9 cellular contexts compared by ENCODE assay signal in the genomic region with DNA sequence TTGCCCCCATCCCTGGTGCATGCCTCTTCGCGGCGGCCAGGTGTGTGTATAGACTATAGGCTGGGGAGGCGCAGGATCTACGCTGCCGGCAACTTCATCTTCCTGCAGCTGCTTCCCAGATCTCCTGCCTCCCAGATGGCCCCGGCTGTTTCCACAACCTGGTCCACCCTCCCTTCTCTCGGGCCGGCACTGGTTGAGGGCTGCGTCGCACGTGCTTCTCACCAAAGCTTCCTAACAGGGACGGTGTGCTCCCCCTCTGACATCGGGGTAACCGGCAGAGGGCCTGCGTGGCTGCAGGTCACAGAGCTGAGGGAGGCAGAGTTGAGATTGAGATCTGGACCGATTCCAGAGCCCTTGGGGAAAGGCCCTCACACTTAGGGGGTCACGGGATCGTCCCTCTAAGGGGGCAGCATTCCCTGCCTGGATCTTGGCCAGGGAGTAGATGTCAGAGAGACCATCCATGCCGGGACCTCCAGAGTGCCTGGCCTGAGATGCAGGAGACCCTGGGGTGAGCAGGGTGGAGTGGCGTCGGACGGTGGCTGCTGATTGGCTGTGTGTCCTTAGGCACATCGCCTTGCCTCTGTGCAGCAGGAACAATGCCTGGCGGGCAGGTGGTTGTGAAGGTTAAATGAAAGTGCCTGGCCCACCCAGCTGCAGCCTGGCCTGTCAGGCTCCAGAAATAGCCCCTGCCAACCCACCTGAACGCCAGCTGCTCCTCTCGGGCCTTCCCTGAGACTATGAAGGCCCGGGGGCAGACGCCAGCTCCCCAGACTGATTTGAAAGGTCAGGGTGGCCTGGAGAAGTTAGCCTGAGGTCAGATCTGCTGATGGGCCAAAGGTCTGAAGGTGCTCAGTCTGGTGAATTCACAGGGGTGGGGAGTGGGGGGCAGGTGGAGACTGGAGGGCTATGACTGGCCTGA. TPM values are rescaled to one million over a fixed set of nuclear protein-coding genes. Genes with fewer than 3 reads are reported as not detected.
A peak's percentile ranks its signal among the peaks of the same experiment; 100 is the strongest.
DNase-seq lines count a peak whose midpoint lies in the region; ATAC-seq, FAIRE-seq and TF ChIP-seq lines count a peak whose summit lies in the region.
"Had no signal": no experiment of that assay in that cellular context is flagged by ENCODE, and none has a peak within 500 bp of the region (broad histone marks: within the 10 kb centered on the region; RNA-seq: fewer than 3 reads in every experiment).

No MANE protein-coding gene starts in this region.

- 0 out of 2 replicates have a peak overlapping the region, but pooled peaks have one; percentile 76 for H3K27ac ChIP-seq in GM23338 (ENCODE audit: low read depth)
- no peak overlapping the region for H3K27ac ChIP-seq in RWPE2 (ENCODE audit: poor library complexity, severe bottlenecking)

- H3K9me3 ChIP-seq in RWPE2 (ENCODE audit: severe bottlenecking) (no peaks in the 10 kb centered on the region), iPS-15b (ENCODE audit: control insufficient read depth, insufficient read depth, low read length) (no peaks in the 10 kb centered on the region)

- peaks cover 3% of the 10 kb centered on the region for H4K20me1 ChIP-seq in GM23338 (replicated peaks; ENCODE audit: insufficient read depth)

- peak; percentile 16 to 40; a peak in 3 of 4 replicates for TF ChIP-seq CTCF in GM23338 (conservative IDR thresholded peaks at IDR 0.05; ENCODE audit: low read depth in 2 of 2)
- no peak for TF ChIP-seq CTCF in RWPE2 (IDR thresholded peaks at IDR 0.05; ENCODE audit: poor library complexity, severe bottlenecking)
- TF ChIP-seq CTCF in chondrocyte (IDR thresholded peaks at IDR 0.05): no peak

- H3K4me2 ChIP-seq in GM23338: peak overlapping the region; percentile 67

- H3K9ac ChIP-seq in iPS-15b (ENCODE audit: low read depth, low read length): no peak overlapping the region

- peak overlapping the region; percentile 38; the same call in 1 of the 3 replicates for H3K4me3 Mint-ChIP-seq in GM23338
- H3K4me3 Mint-ChIP-seq in chondrocyte (ENCODE audit: unreplicated experiment): no peak overlapping the region

- peaks cover 10% of the 10 kb centered on the region for H3K4me1 ChIP-seq in GM23338 (ENCODE audit: insufficient read depth)
- H3K4me1 ChIP-seq in RWPE2 (ENCODE audit: insufficient read depth, poor library complexity, severe bottlenecking): no peaks in the 10 kb centered on the region
- H3K4me1 ChIP-seq in iPS-15b (ENCODE audit: control insufficient read depth, insufficient read depth, low read length): peaks cover 8% of the 10 kb centered on the region

- H3K79me2 ChIP-seq in GM23338 (replicated peaks; ENCODE audit: insufficient read depth): peaks cover 6% of the 10 kb centered on the region; the same call in 1 of the 2 replicates

- H3K4me3 ChIP-seq in GM23338 (0 out of 2 replicates have a peak overlapping the region, but pooled peaks have one; percentile 13), RWPE2 (ENCODE audit: severe bottlenecking) (no peak overlapping the region), iPS-15b (ENCODE audit: low read depth, low read length) (peak overlapping the region; percentile 5)

- ATAC-seq in GM23338 (peak; percentile 74), RWPE2 (ENCODE audit: low read depth) (peak; percentile 35; the same call in 2 of the 3 replicates)

- peak overlapping the region; percentile 23; the same call in 1 of the 2 replicates for H3K27ac Mint-ChIP-seq in GM23338
- H3K27ac Mint-ChIP-seq in chondrocyte (ENCODE audit: unreplicated experiment): no peak overlapping the region

- no peaks in the 10 kb centered on the region for H3K27me3 ChIP-seq in GM23338 (ENCODE audit: insufficient read depth)
- no peaks in the 10 kb centered on the region for H3K27me3 ChIP-seq in RWPE2 (ENCODE audit: insufficient read depth, poor library complexity, severe bottlenecking)
- H3K27me3 ChIP-seq in iPS-15b (ENCODE audit: control insufficient read depth, insufficient read depth, low read length): no peaks in the 10 kb centered on the region

- H3K4me1 Mint-ChIP-seq in GM23338 (peaks cover 24% of the 10 kb centered on the region), chondrocyte (ENCODE audit: low read depth) (no peaks in the 10 kb centered on the region)

- H3K9me2 ChIP-seq in GM23338 (ENCODE audit: insufficient read depth): no peaks in the 10 kb centered on the region

- H3K27me3 Mint-ChIP-seq in GM23338 (ENCODE audit: insufficient read depth, low read depth, poor library complexity) (peaks cover 19% of the 10 kb centered on the region), chondrocyte (ENCODE audit: low read depth) (no peaks in the 10 kb centered on the region)

- no peak for FAIRE-seq in HTR-8/SVneo (lab: Jason Lieb, UNC)

- peaks cover 26% of the 10 kb centered on the region for H3F3A ChIP-seq in GM23338 (replicated peaks; ENCODE audit: low read depth)

- peaks cover 4% of the 10 kb centered on the region; the same call in 1 of the 2 replicates for H3K36me3 ChIP-seq in GM23338 (ENCODE audit: insufficient read depth)
- H3K36me3 ChIP-seq in RWPE2 (ENCODE audit: low read depth): peaks cover 24% of the 10 kb centered on the region
- H3K36me3 ChIP-seq in iPS-15b (ENCODE audit: control insufficient read depth, insufficient read depth, low read length): peaks cover 19% of the 10 kb centered on the region

- H3K9me3 Mint-ChIP-seq in GM23338 (no peaks in the 10 kb centered on the region; the same call in 2 of the 3 replicates), chondrocyte (ENCODE audit: low read depth) (no peaks in the 10 kb centered on the region)

- H2AFZ ChIP-seq in GM23338: no peak overlapping the region

- H3K36me3 Mint-ChIP-seq in GM23338 (ENCODE audit: low read depth) (peaks cover 33% of the 10 kb centered on the region), chondrocyte (ENCODE audit: low read depth) (peaks cover 13% of the 10 kb centered on the region)

- DNase-seq in DMS 273 (lab: John Stamatoyannopoulos, UW; ENCODE audit: unreplicated experiment): peak; percentile 94
- peak; percentile 82 for DNase-seq in GM23338 (ENCODE audit: low spot score)
- DNase-seq in RWPE2 (ENCODE audit: low spot score): no peak
- DNase-seq in chondrocyte (ENCODE audit: low spot score): no peak
- no peak for DNase-seq in HTR-8/SVneo (ENCODE audit: insufficient read length, low spot score)
- no peak for DNase-seq in GF-D8 (lab: John Stamatoyannopoulos, UW)
- no peak for DNase-seq in effector CD4-positive, alpha-beta T cell

TF ChIP-seq in GM23338, 12 proteins besides CTCF, POLR2A, EP300 and RAD21 (continues in another document):
- no peak for TF ChIP-seq EZH2 (IDR thresholded peaks at IDR 0.05; ENCODE audit: low read depth, unreplicated experiment)

RNA-seq across cellular contexts. Expression of a gene that starts 6.1 kb away (rescaled TPM):
- 0.31 and 1.5 TPM in 2 replicates for total RNA-seq in GM23338 (2014; rRNA removed; shearing (Covaris generic))
- 0.71 and 0.78 TPM in 2 replicates for polyA plus RNA-seq in GM23338 (2016; fragmentation: Nextera tagmentation; extraction: Ambion mirVana)
- not detected in 3 replicates for total RNA-seq in chondrocyte
- total RNA-seq: mesenteric fat pad had no signal

RNA-seq across cellular contexts. Expression of a gene that starts 6.7 kb away (rescaled TPM):
- 144 and 170 TPM in 2 replicates for total RNA-seq in GM23338 (2014; rRNA removed; shearing (Covaris generic))
- 253 and 313 TPM in 2 replicates for polyA plus RNA-seq in GM23338 (2016; fragmentation: Nextera tagmentation; extraction: Ambion mirVana)
- 140 to 176 TPM (median 141 TPM) in 3 replicates for total RNA-seq in chondrocyte

RNA-seq across cellular contexts. Expression of a gene that starts 40.6 kb away (rescaled TPM):
- total RNA-seq in GM23338 (2014; rRNA removed; shearing (Covaris generic)): 258 and 313 TPM in 2 replicates
- polyA plus RNA-seq in GM23338 (2016; fragmentation: Nextera tagmentation; extraction: Ambion mirVana): 171 and 204 TPM in 2 replicates
- total RNA-seq in chondrocyte: 97.8 to 119 TPM (median 103 TPM) in 3 replicates

RNA-seq across cellular contexts. Expression of a gene that starts 46.6 kb away (rescaled TPM):
- 59.5 and 72.9 TPM in 2 replicates for total RNA-seq in GM23338 (2014; rRNA removed; shearing (Covaris generic))
- 39.3 and 55.5 TPM in 2 replicates for polyA plus RNA-seq in GM23338 (2016; fragmentation: Nextera tagmentation; extraction: Ambion mirVana)
- total RNA-seq in chondrocyte: 49.1 to 57.2 TPM (median 49.8 TPM) in 3 replicates

Comparison
In these comparisons a context has a peak if more than half of its experiments do, and no peak if none do; other contexts are left out.
1. DNase-seq: peak in DMS 273 (single experiment) and GM23338 (single experiment); none in RWPE2 (single experiment), chondrocyte (single experiment), HTR-8/SVneo (single experiment), GF-D8 (single experiment) and effector CD4-positive, alpha-beta T cell (single experiment).
2. CTCF ChIP-seq: peak in GM23338 (2 of 2); none in RWPE2 (single experiment) and chondrocyte (single experiment).